Comparison of ENCODE assay signal across 23 cellular contexts in genomic region chr11:93291889-93292288, GRCh38. TPM values are rescaled to one million over a fixed set of nuclear protein-coding genes. Genes with fewer than 3 reads are reported as not detected.
"Had no signal": no experiment of that assay in that cellular context is flagged by ENCODE, and none has a peak within 500 bp of the region (broad histone marks: within the 10 kb centered on the region; RNA-seq: fewer than 3 reads in every experiment).

No MANE protein-coding gene starts in this region.

- H3K27ac Mint-ChIP-seq: IgD-negative memory B cell had no signal

- H3K36me3 Mint-ChIP-seq: IgD-negative memory B cell had no signal

- H3K4me3 Mint-ChIP-seq: IgD-negative memory B cell had no signal

- H3K4me2 ChIP-seq: SK-N-SH had no signal

- H3K4me1 Mint-ChIP-seq: IgD-negative memory B cell had no signal

- FAIRE-seq: RCC 7860 had no signal

- H3K9me3 Mint-ChIP-seq: IgD-negative memory B cell had no signal

- H3K9me3 ChIP-seq: SK-N-SH had no signal

- H3K9ac ChIP-seq: SK-N-SH had no signal

- DNase-seq: KBM-7, MV-4-11, NCI-H1048, NCI-H1105, NCI-H1417, NCI-H1436 treated with DMSO at 0.1 percent for 48 hours, NCI-H1694, NCI-H187 treated with DMSO at 0.1 percent for 48 hours, NCI-H2029 treated with DMSO at 0.1 percent for 48 hours, NCI-H2227 treated with DMSO at 0.1 percent for 48 hours, NCI-H524, NCI-H774, Right ventricle myocardium superior, RPMI8226, SIG-M5, SK-N-SH had no signal

RNA-seq across cellular contexts. Expression of gene DEUP1, which starts 38.7 kb away (rescaled TPM):
- total RNA-seq: HT-29, LHCN-M2, MCF 10A, NCI-H460, Right ventricle myocardium superior, SK-MEL-5 had no signal
- polyA plus RNA-seq: IgD-negative memory B cell, SK-N-SH had no signal
